Comparison of ENCODE assay signal across 32 cellular contexts in the genomic region with DNA sequence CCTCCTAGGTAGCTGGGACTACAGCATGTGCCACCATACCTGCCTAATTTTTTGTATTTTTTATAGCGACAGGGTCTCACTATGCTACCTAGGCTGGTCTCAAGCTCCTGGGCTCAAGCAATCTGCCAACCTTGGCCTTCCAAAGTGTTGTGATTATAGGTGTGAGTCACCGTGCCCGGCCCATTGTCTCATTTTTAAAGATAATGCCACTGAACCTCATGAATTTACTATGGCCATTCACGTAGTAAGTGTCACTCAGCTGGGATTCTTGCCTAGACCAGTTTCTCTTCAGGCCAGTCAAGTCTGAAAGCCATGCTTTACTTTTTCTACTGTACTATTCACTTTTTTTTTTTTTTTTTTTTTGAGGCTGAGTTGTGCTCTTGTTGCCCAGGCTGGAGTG.
"Had no signal": no experiment of that assay in that cellular context is flagged by ENCODE, and none has a peak within 500 bp of the region (broad histone marks: within the 10 kb centered on the region; RNA-seq: fewer than 3 reads in every experiment).

No MANE protein-coding gene starts in this region.

- H3K4me1 Mint-ChIP-seq: brain; memory B cell; naive thymus-derived CD8-positive, alpha-beta T cell; neural crest cell; stimulated activated memory B cell treated with anti-CD40 and anti-IgM and Interleukin-4, amounts not matched to agents 10 μg/mL and 1 μg/mL and 100 μg/mL, for 72 hours; stimulated activated naive CD8-positive, alpha-beta T cell treated with anti-CD3 and anti-CD28 coated beads, Interleukin-15, amount 100 ng/mL, for 72 hours had no signal

- H3K4me1 ChIP-seq: gastrocnemius medialis, parathyroid adenoma, psoas muscle, right atrium auricular region, uterus had no signal

- H3K27me3 Mint-ChIP-seq: activated naive CD8-positive, alpha-beta T cell; brain; memory B cell; naive thymus-derived CD8-positive, alpha-beta T cell; stimulated activated memory B cell treated with anti-CD40 and anti-IgM and Interleukin-4, amounts not matched to agents 10 μg/mL and 1 μg/mL and 100 μg/mL, for 72 hours; stimulated activated naive CD8-positive, alpha-beta T cell treated with anti-CD3 and anti-CD28 coated beads, Interleukin-15, amount 100 ng/mL, for 72 hours; type B pancreatic cell had no signal

- H3K27ac Mint-ChIP-seq: activated naive CD8-positive, alpha-beta T cell; brain; memory B cell; naive thymus-derived CD8-positive, alpha-beta T cell; stimulated activated memory B cell treated with anti-CD40 and anti-IgM and Interleukin-4, amounts not matched to agents 10 μg/mL and 1 μg/mL and 100 μg/mL, for 72 hours; stimulated activated naive CD8-positive, alpha-beta T cell treated with anti-CD3 and anti-CD28 coated beads, Interleukin-15, amount 100 ng/mL, for 72 hours; T-helper 1 cell treated with Interleukin-12 subunit alpha and Interleukin-12 subunit beta and Interleukin-4 antibody, amounts not matched to agents 30 μg/mL and 1 μg/mL, for 36 hours; type B pancreatic cell had no signal

- H3K27me3 ChIP-seq: gastrocnemius medialis, right atrium auricular region, uterus had no signal

- H3K4me3 Mint-ChIP-seq: activated naive CD8-positive, alpha-beta T cell; brain; memory B cell; naive thymus-derived CD8-positive, alpha-beta T cell; neural crest cell; stimulated activated memory B cell treated with anti-CD40 and anti-IgM and Interleukin-4, amounts not matched to agents 10 μg/mL and 1 μg/mL and 100 μg/mL, for 72 hours; stimulated activated naive CD8-positive, alpha-beta T cell treated with anti-CD3 and anti-CD28 coated beads, Interleukin-15, amount 100 ng/mL, for 72 hours; T-helper 1 cell treated with Interleukin-12 subunit alpha and Interleukin-12 subunit beta and Interleukin-4 antibody, amounts not matched to agents 30 μg/mL and 1 μg/mL, for 36 hours; type B pancreatic cell had no signal

- H3K9ac ChIP-seq: parathyroid adenoma had no signal

- H3K9me3 ChIP-seq: gastrocnemius medialis, psoas muscle, right atrium auricular region, uterus had no signal

- H3K9me3 Mint-ChIP-seq: brain; memory B cell; naive thymus-derived CD8-positive, alpha-beta T cell; neural crest cell; stimulated activated memory B cell treated with anti-CD40 and anti-IgM and Interleukin-4, amounts not matched to agents 10 μg/mL and 1 μg/mL and 100 μg/mL, for 72 hours; stimulated activated naive CD8-positive, alpha-beta T cell treated with anti-CD3 and anti-CD28 coated beads, Interleukin-15, amount 100 ng/mL, for 72 hours; T-helper 1 cell treated with Interleukin-12 subunit alpha and Interleukin-12 subunit beta and Interleukin-4 antibody, amounts not matched to agents 30 μg/mL and 1 μg/mL, for 36 hours; type B pancreatic cell had no signal

- H3K4me3 ChIP-seq: gastrocnemius medialis, psoas muscle, right atrium auricular region, smooth muscle cell, uterus had no signal

- ATAC-seq: gastrocnemius medialis; naive thymus-derived CD8-positive, alpha-beta T cell; psoas muscle; stimulated activated memory B cell treated with anti-CD40 and anti-IgM and Interleukin-4, amounts not matched to agents 10 μg/mL and 1 μg/mL and 100 μg/mL, for 72 hours; stimulated activated naive CD8-positive, alpha-beta T cell treated with anti-CD3 and anti-CD28 coated beads, Interleukin-15, amount 100 ng/mL, for 72 hours had no signal

- DNase-seq: activated CD4-positive, alpha-beta T cell treated with anti-CD3 and anti-CD28 coated beads for 4 hours; activated CD4-positive, alpha-beta T cell treated with anti-CD3 and anti-CD28 coated beads, Interleukin-2, amount 50 U/mL, for 48 hours; activated CD8-positive, alpha-beta memory T cell treated with anti-CD3 and anti-CD28 coated beads for 24 hours; activated effector memory CD4-positive, alpha-beta T cell treated with Interleukin-2 at 50 U/mL for 16 hours; activated naive CD4-positive, alpha-beta T cell treated with Interleukin-2 at 50 U/mL for 16 hours; aorta; cortex of kidney; gastrocnemius medialis; glutamatergic neuron; kidney; naive thymus-derived CD8-positive, alpha-beta T cell; occipital lobe; psoas muscle; stimulated activated CD4-positive, alpha-beta T cell treated with anti-CD3 and anti-CD28 coated beads, Interleukin-1b, Interleukin-23, amount 100 ng/mL, for 48 hours; stimulated activated CD4-positive, alpha-beta T cell treated with anti-CD3 and anti-CD28 coated beads, Interleukin-4, amount 100 ng/mL, for 4 hours; stimulated activated CD8-positive, alpha-beta memory T cell treated with anti-CD3 and anti-CD28 coated beads, Interleukin-4, amount 100 ng/mL, for 48 hours; stimulated activated naive CD8-positive, alpha-beta T cell treated with anti-CD3 and anti-CD28 coated beads, Interleukin-15, amount 100 ng/mL, for 72 hours; substantia nigra; T-helper 9 cell; uterus had no signal

- H3K36me3 ChIP-seq: uterus had no signal

- H3K27ac ChIP-seq: epithelial cell of prostate, gastrocnemius medialis, parathyroid adenoma, psoas muscle, right atrium auricular region, uterus, VCaP had no signal
